ENCODE assay signal across 1 cellular context in genomic region chr17:82101767-82102679, GRCh38.
TF ChIP-seq lines count a peak whose summit lies in the region.

No MANE protein-coding gene starts in this region.

TF ChIP-seq in HepG2, 621 proteins besides CTCF, POLR2A, EP300 and RAD21 (continued from another document):
- peak; percentile 70 for TF ChIP-seq ZNF609 (CRISPR knock-in tag; IDR thresholded peaks at IDR 0.05; ENCODE audit: borderline replicate concordance)
- TF ChIP-seq PCBP2 (optimal IDR thresholded peaks at IDR 0.05; ENCODE audit: low read depth, low read length, poor library complexity, severe bottlenecking), result peak; percentile 27
- no peak; the same call in 1 of the 2 replicates for TF ChIP-seq HOXA9 (CRISPR knock-in tag; IDR thresholded peaks at IDR 0.05; ENCODE audit: borderline replicate concordance)
- TF ChIP-seq, protein P1, sequence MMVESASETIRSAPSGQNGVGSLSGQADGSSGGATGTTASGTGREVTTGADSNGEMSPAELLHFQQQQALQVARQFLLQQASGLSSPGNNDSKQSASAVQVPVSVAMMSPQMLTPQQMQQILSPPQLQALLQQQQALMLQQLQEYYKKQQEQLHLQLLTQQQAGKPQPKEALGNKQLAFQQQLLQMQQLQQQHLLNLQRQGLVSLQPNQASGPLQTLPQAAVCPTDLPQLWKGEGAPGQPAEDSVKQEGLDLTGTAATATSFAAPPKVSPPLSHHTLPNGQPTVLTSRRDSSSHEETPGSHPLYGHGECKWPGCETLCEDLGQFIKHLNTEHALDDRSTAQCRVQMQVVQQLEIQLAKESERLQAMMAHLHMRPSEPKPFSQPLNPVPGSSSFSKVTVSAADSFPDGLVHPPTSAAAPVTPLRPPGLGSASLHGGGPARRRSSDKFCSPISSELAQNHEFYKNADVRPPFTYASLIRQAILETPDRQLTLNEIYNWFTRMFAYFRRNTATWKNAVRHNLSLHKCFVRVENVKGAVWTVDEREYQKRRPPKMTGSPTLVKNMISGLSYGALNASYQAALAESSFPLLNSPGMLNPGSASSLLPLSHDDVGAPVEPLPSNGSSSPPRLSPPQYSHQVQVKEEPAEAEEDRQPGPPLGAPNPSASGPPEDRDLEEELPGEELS (CRISPR knock-in tag; IDR thresholded peaks at IDR 0.05), result peak; percentile 63
- TF ChIP-seq HNRNPLL (IDR thresholded peaks at IDR 0.05; ENCODE audit: low read depth, low read length, poor library complexity, severe bottlenecking), result peak; percentile 37
- 0 out of 2 replicates have a peak, but pooled peaks have one; percentile 28 for TF ChIP-seq ZNF230 (CRISPR knock-in tag; IDR thresholded peaks at IDR 0.05)
- peak; percentile 73 for TF ChIP-seq ARID5B (CRISPR knock-in tag; IDR thresholded peaks at IDR 0.05)
- TF ChIP-seq ZNF326 (CRISPR knock-in tag; IDR thresholded peaks at IDR 0.05; ENCODE audit: borderline replicate concordance), result peak; percentile 72
- peak; percentile 74 for TF ChIP-seq HNF4A (CRISPR knock-in tag; IDR thresholded peaks at IDR 0.05)
